Comparison of ENCODE assay signal across 1 cellular context in the genomic region with DNA sequence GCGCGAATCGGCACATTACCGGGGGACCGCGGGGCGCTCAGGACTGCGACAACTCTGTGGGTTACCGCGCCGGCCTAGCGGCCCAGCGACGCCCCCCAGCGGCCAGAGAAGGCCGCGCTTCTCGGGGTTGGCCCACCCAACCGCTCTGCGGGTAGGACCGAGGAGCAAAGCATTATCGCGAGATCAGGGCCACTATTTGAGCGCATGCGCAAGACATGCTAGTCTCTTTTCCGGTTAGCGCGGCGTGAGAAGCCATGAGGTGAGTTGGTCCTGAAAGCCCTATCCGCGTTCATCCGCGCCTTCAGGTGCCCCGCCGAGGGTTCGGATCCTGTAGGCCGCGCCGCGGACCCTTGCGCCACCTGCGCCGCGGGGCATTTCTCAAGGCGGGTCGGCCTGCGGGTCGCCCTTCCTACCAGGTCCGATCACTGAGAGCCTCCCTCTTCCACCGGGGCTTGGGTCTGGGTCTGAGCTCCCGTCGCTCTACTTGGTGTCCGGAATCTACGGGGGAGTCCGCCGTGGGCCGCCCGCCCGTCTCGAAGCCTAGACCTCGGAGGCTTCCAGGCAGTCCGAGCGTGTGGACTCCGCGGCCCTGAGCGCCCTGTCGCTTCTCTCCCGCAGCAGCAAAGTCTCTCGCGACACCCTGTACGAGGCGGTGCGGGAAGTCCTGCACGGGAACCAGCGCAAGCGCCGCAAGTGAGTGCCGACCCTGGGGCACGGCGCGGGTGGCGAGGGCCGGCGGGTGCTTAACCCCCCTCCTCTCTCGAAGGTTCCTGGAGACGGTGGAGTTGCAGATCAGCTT.
TF ChIP-seq lines count a peak whose summit lies in the region.

RPL10A (plus strand) TSS at position 221 of the 799 bp plus-strand sequence; CDS start at position 255, 34 bp downstream.

TF ChIP-seq in HepG2, 621 proteins besides CTCF, POLR2A, EP300 and RAD21 (continued from another document and continues in another):
- TF ChIP-seq KLF9 (CRISPR knock-in tag; IDR thresholded peaks at IDR 0.05; ENCODE audit: low read depth): peak; percentile 95; the same call in 1 of the 2 replicates
- TF ChIP-seq BORCS8-MEF2B (CRISPR knock-in tag; IDR thresholded peaks at IDR 0.05): peak; percentile 96
- peak; percentile 53; the same call in 1 of the 2 replicates for TF ChIP-seq ZNF816 (CRISPR knock-in tag; IDR thresholded peaks at IDR 0.05; ENCODE audit: borderline replicate concordance)
- peak; percentile 91 for TF ChIP-seq ZNF574 (CRISPR knock-in tag; IDR thresholded peaks at IDR 0.05)
- peak; percentile 14; the same call in 1 of the 2 replicates for TF ChIP-seq RELA (CRISPR knock-in tag; IDR thresholded peaks at IDR 0.05)
- peak; percentile 83 for TF ChIP-seq HOMEZ (CRISPR knock-in tag; IDR thresholded peaks at IDR 0.05; ENCODE audit: low read depth)
- TF ChIP-seq ZNF564 (CRISPR knock-in tag; IDR thresholded peaks at IDR 0.05): no peak; the same call in 1 of the 2 replicates
- peak; percentile 92 for TF ChIP-seq PHF21A (CRISPR knock-in tag; IDR thresholded peaks at IDR 0.05)
- TF ChIP-seq, protein P1, sequence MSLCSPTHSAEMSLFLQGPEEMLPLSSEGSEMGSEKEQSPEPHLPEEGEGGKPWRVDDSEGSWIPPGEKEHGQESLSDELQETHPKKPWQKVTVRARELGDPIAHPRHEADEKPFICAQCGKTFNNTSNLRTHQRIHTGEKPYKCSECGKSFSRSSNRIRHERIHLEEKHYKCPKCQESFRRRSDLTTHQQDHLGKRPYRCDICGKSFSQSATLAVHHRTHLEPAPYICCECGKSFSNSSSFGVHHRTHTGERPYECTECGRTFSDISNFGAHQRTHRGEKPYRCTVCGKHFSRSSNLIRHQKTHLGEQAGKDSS (CRISPR knock-in tag; IDR thresholded peaks at IDR 0.05; ENCODE audit: borderline replicate concordance, low read depth): peak; percentile 96; the same call in 1 of the 2 replicates
- peak; percentile 99 for TF ChIP-seq ZNF781 (CRISPR knock-in tag; IDR thresholded peaks at IDR 0.05; ENCODE audit: borderline replicate concordance, not compliant biosample characterization)
- TF ChIP-seq ZSCAN30 (CRISPR knock-in tag; IDR thresholded peaks at IDR 0.05): peak; percentile 55; the same call in 1 of the 2 replicates
- no peak for TF ChIP-seq TBX3 (IDR thresholded peaks at IDR 0.05; ENCODE audit: borderline replicate concordance)
- peak; percentile 84; the same call in 1 of the 2 replicates for TF ChIP-seq ZNF83 (CRISPR knock-in tag; IDR thresholded peaks at IDR 0.05; ENCODE audit: borderline replicate concordance)
- TF ChIP-seq, protein P2, sequence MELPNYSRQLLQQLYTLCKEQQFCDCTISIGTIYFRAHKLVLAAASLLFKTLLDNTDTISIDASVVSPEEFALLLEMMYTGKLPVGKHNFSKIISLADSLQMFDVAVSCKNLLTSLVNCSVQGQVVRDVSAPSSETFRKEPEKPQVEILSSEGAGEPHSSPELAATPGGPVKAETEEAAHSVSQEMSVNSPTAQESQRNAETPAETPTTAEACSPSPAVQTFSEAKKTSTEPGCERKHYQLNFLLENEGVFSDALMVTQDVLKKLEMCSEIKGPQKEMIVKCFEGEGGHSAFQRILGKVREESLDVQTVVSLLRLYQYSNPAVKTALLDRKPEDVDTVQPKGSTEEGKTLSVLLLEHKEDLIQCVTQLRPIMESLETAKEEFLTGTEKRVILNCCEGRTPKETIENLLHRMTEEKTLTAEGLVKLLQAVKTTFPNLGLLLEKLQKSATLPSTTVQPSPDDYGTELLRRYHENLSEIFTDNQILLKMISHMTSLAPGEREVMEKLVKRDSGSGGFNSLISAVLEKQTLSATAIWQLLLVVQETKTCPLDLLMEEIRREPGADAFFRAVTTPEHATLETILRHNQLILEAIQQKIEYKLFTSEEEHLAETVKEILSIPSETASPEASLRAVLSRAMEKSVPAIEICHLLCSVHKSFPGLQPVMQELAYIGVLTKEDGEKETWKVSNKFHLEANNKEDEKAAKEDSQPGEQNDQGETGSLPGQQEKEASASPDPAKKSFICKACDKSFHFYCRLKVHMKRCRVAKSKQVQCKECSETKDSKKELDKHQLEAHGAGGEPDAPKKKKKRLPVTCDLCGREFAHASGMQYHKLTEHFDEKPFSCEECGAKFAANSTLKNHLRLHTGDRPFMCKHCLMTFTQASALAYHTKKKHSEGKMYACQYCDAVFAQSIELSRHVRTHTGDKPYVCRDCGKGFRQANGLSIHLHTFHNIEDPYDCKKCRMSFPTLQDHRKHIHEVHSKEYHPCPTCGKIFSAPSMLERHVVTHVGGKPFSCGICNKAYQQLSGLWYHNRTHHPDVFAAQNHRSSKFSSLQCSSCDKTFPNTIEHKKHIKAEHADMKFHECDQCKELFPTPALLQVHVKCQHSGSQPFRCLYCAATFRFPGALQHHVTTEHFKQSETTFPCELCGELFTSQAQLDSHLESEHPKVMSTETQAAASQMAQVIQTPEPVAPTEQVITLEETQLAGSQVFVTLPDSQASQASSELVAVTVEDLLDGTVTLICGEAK (IDR thresholded peaks at IDR 0.05): no peak
- TF ChIP-seq, protein P2 (CRISPR knock-in tag; IDR thresholded peaks at IDR 0.05): peak; percentile 85; the same call in 1 of the 2 replicates
- peak; percentile 82; the same call in 1 of the 2 replicates for TF ChIP-seq ZNF17 (CRISPR knock-in tag; IDR thresholded peaks at IDR 0.05)
- peak; percentile 90; the same call in 1 of the 2 replicates for TF ChIP-seq TBX2 (CRISPR knock-in tag; IDR thresholded peaks at IDR 0.05; ENCODE audit: borderline replicate concordance)
- TF ChIP-seq EZH2 (conservative IDR thresholded peaks at IDR 0.05; ENCODE audit: low read depth, low read length): no peak
- TF ChIP-seq, protein P3, sequence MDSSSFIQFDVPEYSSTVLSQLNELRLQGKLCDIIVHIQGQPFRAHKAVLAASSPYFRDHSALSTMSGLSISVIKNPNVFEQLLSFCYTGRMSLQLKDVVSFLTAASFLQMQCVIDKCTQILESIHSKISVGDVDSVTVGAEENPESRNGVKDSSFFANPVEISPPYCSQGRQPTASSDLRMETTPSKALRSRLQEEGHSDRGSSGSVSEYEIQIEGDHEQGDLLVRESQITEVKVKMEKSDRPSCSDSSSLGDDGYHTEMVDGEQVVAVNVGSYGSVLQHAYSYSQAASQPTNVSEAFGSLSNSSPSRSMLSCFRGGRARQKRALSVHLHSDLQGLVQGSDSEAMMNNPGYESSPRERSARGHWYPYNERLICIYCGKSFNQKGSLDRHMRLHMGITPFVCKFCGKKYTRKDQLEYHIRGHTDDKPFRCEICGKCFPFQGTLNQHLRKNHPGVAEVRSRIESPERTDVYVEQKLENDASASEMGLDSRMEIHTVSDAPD (CRISPR knock-in tag; IDR thresholded peaks at IDR 0.05): peak; percentile 81
- peak; percentile 83 for TF ChIP-seq ARNTL (CRISPR knock-in tag; IDR thresholded peaks at IDR 0.05)
- TF ChIP-seq ZNF570 (CRISPR knock-in tag; IDR thresholded peaks at IDR 0.05; ENCODE audit: borderline replicate concordance): peak; percentile 73; the same call in 1 of the 2 replicates
- no peak for TF ChIP-seq SMARCE1 (IDR thresholded peaks at IDR 0.05; ENCODE audit: borderline replicate concordance)
- no peak for TF ChIP-seq IKZF4 (CRISPR knock-in tag; IDR thresholded peaks at IDR 0.05; ENCODE audit: borderline replicate concordance, low read depth, not compliant biosample characterization)
- peak; percentile 96 for TF ChIP-seq ARID4A (CRISPR knock-in tag; IDR thresholded peaks at IDR 0.05; ENCODE audit: borderline replicate concordance)
- no peak for TF ChIP-seq MBNL3 (CRISPR knock-in tag; conservative IDR thresholded peaks at IDR 0.05)
- TF ChIP-seq CREM (IDR thresholded peaks at IDR 0.05): no peak
- no peak for TF ChIP-seq CREM (CRISPR knock-in tag; IDR thresholded peaks at IDR 0.05)
- peak; percentile 82 for TF ChIP-seq ZNF737 (CRISPR knock-in tag; IDR thresholded peaks at IDR 0.05; ENCODE audit: borderline replicate concordance)
- no peak for TF ChIP-seq HNRNPH1 (optimal IDR thresholded peaks at IDR 0.05; ENCODE audit: low read depth, low read length)
- TF ChIP-seq ZSCAN21 (CRISPR knock-in tag; IDR thresholded peaks at IDR 0.05; ENCODE audit: borderline replicate concordance): peak; percentile 47; the same call in 1 of the 2 replicates
- TF ChIP-seq JARID2 (CRISPR knock-in tag; IDR thresholded peaks at IDR 0.05; ENCODE audit: insufficient replicate concordance): peak; percentile 91
